In genomic region chr5:3535414-3536211, GRCh38 we compare ENCODE assay signal across 36 cellular contexts.
"Had no signal": no experiment of that assay in that cellular context is flagged by ENCODE, and none has a peak within 500 bp of the region (broad histone marks: within the 10 kb centered on the region; RNA-seq: fewer than 3 reads in every experiment).

No MANE protein-coding gene starts in this region.

- ATAC-seq: activated CD8-positive, alpha-beta T cell treated with anti-CD3 and anti-CD28 coated beads for 36 hours; PC-3; Right ventricle myocardium inferior had no signal

- H3K4me1 Mint-ChIP-seq: activated naive CD4-positive, alpha-beta T cell treated with anti-CD3 and anti-CD28 coated beads, Interleukin-2, amount 50 U/mL, for 24 hours; activated naive CD8-positive, alpha-beta T cell treated with anti-CD3 and anti-CD28 coated beads, Interleukin-2, amount 10 ng/mL, durations not matched to agents 7 days and 5 days; central memory CD8-positive, alpha-beta T cell had no signal

- H3K4me1 ChIP-seq: ascending aorta, Peyer's patch had no signal

- H3K27me3 Mint-ChIP-seq: activated CD8-positive, alpha-beta T cell treated with anti-CD3 and anti-CD28 coated beads for 36 hours; activated naive CD4-positive, alpha-beta T cell treated with anti-CD3 and anti-CD28 coated beads, Interleukin-2, amount 50 U/mL, for 24 hours; activated naive CD8-positive, alpha-beta T cell treated with anti-CD3 and anti-CD28 coated beads, Interleukin-2, amount 10 ng/mL, durations not matched to agents 7 days and 5 days; central memory CD8-positive, alpha-beta T cell had no signal

- H3K4me3 ChIP-seq: ascending aorta, cardiac muscle cell, MG63, Peyer's patch had no signal

- H3K27ac Mint-ChIP-seq: activated CD8-positive, alpha-beta T cell treated with anti-CD3 and anti-CD28 coated beads for 36 hours; activated naive CD4-positive, alpha-beta T cell treated with anti-CD3 and anti-CD28 coated beads, Interleukin-2, amount 50 U/mL, for 24 hours; activated naive CD8-positive, alpha-beta T cell treated with anti-CD3 and anti-CD28 coated beads, Interleukin-2, amount 10 ng/mL, durations not matched to agents 7 days and 5 days; activated T-helper 2 cell treated with anti-CD3 and anti-CD28 coated beads, Interferon-gamma antibody, Interleukin-2, Interleukin-4, amounts not matched to agents 10 μg/mL and 5 μg/mL and 100 μg/mL, durations not matched to agents 14 hours and 24 hours and 36 hours had no signal

- H3K9me3 ChIP-seq: ascending aorta, MG63, Peyer's patch had no signal

- H3K36me3 ChIP-seq: ascending aorta, cardiac muscle cell, MG63, Peyer's patch, WERI-Rb-1 had no signal

- H3K27me3 ChIP-seq: ascending aorta, cardiac muscle cell, Peyer's patch had no signal

- H3K27ac ChIP-seq: ascending aorta, cardiac muscle cell, Peyer's patch, WERI-Rb-1 had no signal

- H3K36me3 Mint-ChIP-seq: activated naive CD4-positive, alpha-beta T cell treated with anti-CD3 and anti-CD28 coated beads, Interleukin-2, amount 50 U/mL, for 24 hours; activated naive CD8-positive, alpha-beta T cell treated with anti-CD3 and anti-CD28 coated beads, Interleukin-2, amount 10 ng/mL, durations not matched to agents 7 days and 5 days had no signal

- DNase-seq: activated CD4-positive, alpha-beta T cell treated with anti-CD3 and anti-CD28 coated beads for 1 hour; activated CD4-positive, alpha-beta T cell treated with anti-CD3 and anti-CD28 coated beads for 48 hours; activated CD4-positive, CD25-positive, alpha-beta regulatory T cell; activated CD8-positive, alpha-beta T cell treated with anti-CD3 and anti-CD28 coated beads for 36 hours; activated gamma-delta T cell; activated naive CD4-positive, alpha-beta T cell treated with Interleukin-2 at 50 U/mL for 16 hours; activated naive CD8-positive, alpha-beta T cell treated with anti-CD3 and anti-CD28 coated beads, Interleukin-2, amount 10 ng/mL, durations not matched to agents 7 days and 5 days; activated T-cell treated with anti-CD3 and anti-CD28 coated beads, Interleukin-2, amount 50 U/mL, for 1 hour; amygdala; Kasumi-1; KG1; MG63; NCI-H1048; NCI-H1105 treated with DMSO at 0.1 percent for 48 hours; NCI-H1436; NCI-H1694 treated with DMSO at 0.1 percent for 48 hours; NCI-H2029; NCI-H345; NCI-H524 treated with DMSO at 0.1 percent for 48 hours; NCI-H748 treated with DMSO at 0.1 percent for 48 hours; NK-92 treated with Interleukin-12 subunit alpha and Interleukin-12 subunit beta, amount 100 ng/mL, for 24 hours; PC-3; Peyer's patch; RPMI8226; SIG-M5; SW 1271; T-helper 1 cell; T-helper 2 cell; T-helper 9 cell; WERI-Rb-1 had no signal

- H3K4me3 Mint-ChIP-seq: activated CD8-positive, alpha-beta T cell treated with anti-CD3 and anti-CD28 coated beads for 36 hours; activated naive CD4-positive, alpha-beta T cell treated with anti-CD3 and anti-CD28 coated beads, Interleukin-2, amount 50 U/mL, for 24 hours; activated naive CD8-positive, alpha-beta T cell treated with anti-CD3 and anti-CD28 coated beads, Interleukin-2, amount 10 ng/mL, durations not matched to agents 7 days and 5 days; central memory CD8-positive, alpha-beta T cell had no signal
